ENCODE assay signal across 15 cellular contexts in genomic region chr12:32893008-32893407, GRCh38. TPM values are rescaled to one million over a fixed set of nuclear protein-coding genes. Genes with fewer than 3 reads are reported as not detected.
A peak's percentile ranks its signal among the peaks of the same experiment; 100 is the strongest.
DNase-seq lines count a peak whose midpoint lies in the region; ATAC-seq lines count a peak whose summit lies in the region.
"Had no signal": no experiment of that assay in that cellular context is flagged by ENCODE, and none has a peak within 500 bp of the region (broad histone marks: within the 10 kb centered on the region; RNA-seq: fewer than 3 reads in every experiment).

No MANE protein-coding gene starts in this region.

- H2AFZ ChIP-seq in trophoblast cell (ENCODE audit: insufficient read depth, low read length, poor library complexity), result no peak overlapping the region

- no peak overlapping the region for H2BK5ac ChIP-seq in trophoblast cell (ENCODE audit: low read depth, low read length, poor library complexity)

- no peak overlapping the region for H3K9ac ChIP-seq in trophoblast cell (ENCODE audit: low read length)

- no peak overlapping the region for H3K14ac ChIP-seq in trophoblast cell (ENCODE audit: low read length)

- H3K27me3 ChIP-seq in right cardiac atrium (ENCODE audit: control insufficient read depth, insufficient read depth), result no peaks in the 10 kb centered on the region
- no peaks in the 10 kb centered on the region for H3K27me3 ChIP-seq in trophoblast cell (ENCODE audit: insufficient read depth, low read length)

- H4K8ac ChIP-seq in trophoblast cell (ENCODE audit: low read depth, low read length), result no peak overlapping the region

- no peak overlapping the region for H3K4ac ChIP-seq in trophoblast cell (ENCODE audit: low read depth, low read length)

- H4K12ac ChIP-seq in trophoblast cell (ENCODE audit: low read depth, low read length), result no peak overlapping the region

- H4K91ac ChIP-seq in trophoblast cell (ENCODE audit: low read depth, low read length), result no peak overlapping the region

- no peak overlapping the region for H3K18ac ChIP-seq in trophoblast cell (ENCODE audit: low read length)

- H3K4me3 ChIP-seq in right cardiac atrium (ENCODE audit: low read length) (peak overlapping the region; percentile 59), trophoblast cell (ENCODE audit: low read depth, low read length) (no peak overlapping the region)

- H3K4me1 ChIP-seq in right cardiac atrium (ENCODE audit: control insufficient read depth, insufficient read depth, low read length), result peaks cover 3% of the 10 kb centered on the region
- H3K4me1 ChIP-seq in trophoblast cell (ENCODE audit: control insufficient read depth in 1 of 2, insufficient read depth in 2 of 2, low read length in 2 of 2), result peaks cover 6 to 8% of the 10 kb centered on the region in 2 experiments

- H3K4me2 ChIP-seq in trophoblast cell (ENCODE audit: low read length), result peak overlapping the region; percentile 41

- H3K36me3 ChIP-seq in trophoblast cell (ENCODE audit: control insufficient read depth in 1 of 2, insufficient read depth in 2 of 2, low read length in 2 of 2), result peaks cover 0 to under 1% of the 10 kb centered on the region in 2 experiments

- no peak overlapping the region for H2BK12ac ChIP-seq in trophoblast cell (ENCODE audit: low read length)

- 23% methylated on average over 1 of the region's 1 CpG for WGBS in right cardiac atrium
- WGBS in trophoblast cell (ENCODE audit: extremely low coverage, insufficient coverage, insufficient read length), result no CpG with 5 or more reads among the region's 1 CpG

- H3K23ac ChIP-seq in trophoblast cell (ENCODE audit: low read length), result no peak overlapping the region

- ATAC-seq in right cardiac atrium, result no peak
- ATAC-seq: activated CD4-positive, CD25-positive, alpha-beta regulatory T cell treated with anti-CD3 and anti-CD28 coated beads, Interleukin-2, amount 50 U/mL, for 24 hours; Panc1 had no signal

- intact Hi-C loops in right cardiac atrium (cut with DNase I), result loop anchor here in 2 of 4 donors (10.0 kb wide), 2 partner anchors 48 to 68 kb away; no protein-coding TSS in a partner anchor

- H2AK5ac ChIP-seq in trophoblast cell (ENCODE audit: low read length), result no peak overlapping the region

- peaks cover 26% of the 10 kb centered on the region for H3K79me1 ChIP-seq in trophoblast cell (ENCODE audit: low read length)

- DNase-seq in NCI-H748 (lab: John Stamatoyannopoulos, UW; ENCODE audit: unreplicated experiment), result peak; percentile 15
- DNase-seq in NCI-H748 treated with DMSO at 0.1 percent for 48 hours (lab: John Stamatoyannopoulos, UW), result no peak
- peak; percentile 70 for DNase-seq in SK-N-DZ (ENCODE audit: low spot score)
- DNase-seq in right cardiac atrium, result no peak
- peak; percentile 83 to 96 for DNase-seq in trophoblast cell
- no peak for DNase-seq in NCI-H2029 treated with DMSO at 0.1 percent for 48 hours (lab: John Stamatoyannopoulos, UW)
- DNase-seq in activated CD4-positive, alpha-beta T cell treated with anti-CD3 and anti-CD28 coated beads for 4 hours, result no peak
- no peak for DNase-seq in stimulated activated CD4-positive, alpha-beta T cell treated with anti-CD3 and anti-CD28 coated beads, Interleukin-4, amount 100 ng/mL, for 4 hours
- DNase-seq: CD4-positive, CD25-positive, alpha-beta regulatory T cell; NCI-H1105; NCI-H446 treated with DMSO at 0.1 percent for 48 hours; stimulated activated naive CD4-positive, alpha-beta T cell had no signal

- no peak overlapping the region for H2BK120ac ChIP-seq in trophoblast cell (ENCODE audit: insufficient read depth, low read length, poor library complexity)

- H3K9me3 ChIP-seq in right cardiac atrium (ENCODE audit: control insufficient read depth, low read length) (no peaks in the 10 kb centered on the region), trophoblast cell (ENCODE audit: insufficient read depth, low read depth, low read length) (no peaks in the 10 kb centered on the region)

- H3K27ac ChIP-seq in right cardiac atrium (ENCODE audit: low read length), result no peak overlapping the region
- H3K27ac ChIP-seq in trophoblast cell (ENCODE audit: low read depth, low read length), result peak overlapping the region; percentile 87

- H3K79me2 ChIP-seq in trophoblast cell (ENCODE audit: control insufficient read depth, insufficient read depth, low read length, poor library complexity), result peaks cover 10% of the 10 kb centered on the region

RNA-seq across cellular contexts. Expression of gene PKP2, which starts 3.6 kb away (rescaled TPM):
- 3.7 and 5.6 TPM in 2 replicates for polyA plus RNA-seq in SK-N-DZ (2014; cell fraction: cytosol; rRNA removed)
- 1.7 and 2.6 TPM in 2 replicates for polyA plus RNA-seq in SK-N-DZ (2014; cell fraction: nucleus; rRNA removed)
- total RNA-seq in right cardiac atrium, result 100 to 1,000 TPM; 147 to 374 (median 229) TPM
- polyA plus RNA-seq in right cardiac atrium, result 84.6 TPM
- 144 and 147 TPM in 2 replicates for polyA plus RNA-seq in trophoblast cell (2013)
- total RNA-seq: T-helper 1 cell treated with Interleukin-12 subunit alpha and Interleukin-12 subunit beta and Interleukin-4 antibody, amounts not matched to agents 30 ng/mL and 1 ng/mL, for 36 hours had no signal

Comparison
In these comparisons a context has a peak if more than half of its experiments do, and no peak if none do; other contexts are left out.
1. DNase-seq: peak in NCI-H748 (single experiment), SK-N-DZ (single experiment) and trophoblast cell (2 of 2); none in NCI-H748 treated with DMSO at 0.1 percent for 48 hours (single experiment), right cardiac atrium (0 of 3), NCI-H2029 treated with DMSO at 0.1 percent for 48 hours (single experiment), activated CD4-positive, alpha-beta T cell treated with anti-CD3 and anti-CD28 coated beads for 4 hours (0 of 2) and stimulated activated CD4-positive, alpha-beta T cell treated with anti-CD3 and anti-CD28 coated beads, Interleukin-4, amount 100 ng/mL, for 4 hours (0 of 2).